Comparison of ENCODE assay signal across 8 cellular contexts in the genomic region with DNA sequence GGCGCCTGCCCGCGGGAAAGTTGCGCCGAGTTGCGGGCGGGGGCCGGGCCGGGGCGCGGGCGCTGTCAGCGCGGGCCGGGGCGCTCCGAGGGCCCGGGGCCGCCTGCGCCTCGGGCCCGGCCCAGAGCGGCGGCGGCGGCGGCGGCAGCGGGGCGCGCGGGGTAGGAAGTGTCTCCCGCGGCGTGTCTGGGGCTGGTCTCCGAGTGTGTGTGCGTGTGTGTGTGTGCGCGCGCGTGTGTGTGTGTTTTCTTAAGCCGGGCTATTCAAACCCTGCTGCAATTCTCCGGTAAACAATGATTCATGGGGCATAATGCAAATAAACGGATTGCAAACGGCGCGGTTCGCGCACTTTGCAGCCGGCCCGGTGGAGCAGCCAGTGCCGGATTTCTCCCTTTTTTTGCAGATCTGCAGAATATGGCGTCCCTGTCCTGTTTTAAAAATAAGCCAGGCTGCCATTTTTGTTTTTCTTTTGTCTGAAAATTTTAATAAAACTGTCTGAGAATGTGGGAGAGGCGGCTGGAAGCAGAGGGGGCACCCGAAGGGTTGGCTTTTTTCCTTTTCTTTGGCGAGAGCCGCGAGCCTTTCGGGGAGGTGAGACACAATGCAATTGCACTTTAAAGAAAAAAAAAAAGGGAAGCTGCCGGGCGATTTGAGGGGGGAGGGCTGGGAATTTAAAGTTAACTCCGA. TPM values are rescaled to one million over a fixed set of nuclear protein-coding genes. Genes with fewer than 3 reads are reported as not detected.
A peak's percentile ranks its signal among the peaks of the same experiment; 100 is the strongest.
DNase-seq lines count a peak whose midpoint lies in the region; ATAC-seq and TF ChIP-seq lines count a peak whose summit lies in the region.

No MANE protein-coding gene starts in this region.

- H3K27me3 ChIP-seq in DND-41 (ENCODE audit: insufficient read depth, low read length, poor library complexity) (no peaks in the 10 kb centered on the region), left lung (no peaks in the 10 kb centered on the region)

- CTCF ChIA-PET in activated CD4-positive, alpha-beta T cell treated with anti-CD3 and anti-CD28 coated beads, Interleukin-2, amount 10 ng/mL, durations not matched to agents 7 days and 5 days (lab: Charles Lee), result interaction anchor here (0.7 to 1.1 kb wide), 2 partner anchors 9 to 723 kb away, joined by 3 to 5 read pairs; no protein-coding TSS in a partner anchor

- H3K9me3 Mint-ChIP-seq in activated CD4-positive, alpha-beta T cell treated with anti-CD3 and anti-CD28 coated beads, Interleukin-2, amount 10 ng/mL, durations not matched to agents 7 days and 5 days, result no peaks in the 10 kb centered on the region

- peak overlapping the region; percentile 100 for H3K27ac Mint-ChIP-seq in activated CD4-positive, alpha-beta T cell treated with anti-CD3 and anti-CD28 coated beads, Interleukin-2, amount 10 ng/mL, durations not matched to agents 7 days and 5 days

- peak overlapping the region; percentile 99 for H3K4me3 Mint-ChIP-seq in activated CD4-positive, alpha-beta T cell treated with anti-CD3 and anti-CD28 coated beads, Interleukin-2, amount 10 ng/mL, durations not matched to agents 7 days and 5 days

- intact Hi-C loops in left lung (cut with DNase I), result no loop called here

- H3K27ac ChIP-seq in DND-41 (ENCODE audit: low read length) (peak overlapping the region; percentile 93), left lung (peak overlapping the region; percentile 83 to 86)

- peak overlapping the region; percentile 95 for H3K4me2 ChIP-seq in DND-41 (ENCODE audit: insufficient read depth, low read length)

- POLR2A ChIA-PET in activated CD4-positive, alpha-beta T cell treated with anti-CD3 and anti-CD28 coated beads, Interleukin-2, amount 10 ng/mL, durations not matched to agents 7 days and 5 days (lab: Charles Lee), result interaction anchor here (0.6 kb wide), 1 partner anchor 330 kb away, joined by 4 read pairs; no protein-coding TSS in a partner anchor

- peaks cover 18% of the 10 kb centered on the region for H3K36me3 ChIP-seq in DND-41 (ENCODE audit: insufficient read depth, low read length)
- no peaks in the 10 kb centered on the region for H3K36me3 ChIP-seq in left lung

- TF ChIP-seq CTCF in DND-41 (IDR thresholded peaks at IDR 0.05; ENCODE audit: borderline replicate concordance, extremely low read depth, low read length, poor library complexity, severe bottlenecking), result no peak
- no peak for TF ChIP-seq CTCF in left lung (IDR thresholded peaks at IDR 0.05)

- peaks cover 27% of the 10 kb centered on the region for H3K4me1 Mint-ChIP-seq in activated CD4-positive, alpha-beta T cell treated with anti-CD3 and anti-CD28 coated beads, Interleukin-2, amount 10 ng/mL, durations not matched to agents 7 days and 5 days

- peak overlapping the region; percentile 79 to 98 for H3K4me3 ChIP-seq in DND-41 (ENCODE audit: low read depth in 1 of 2, low read length in 2 of 2)
- H3K4me3 ChIP-seq in left lung, result peak overlapping the region; percentile 55 to 59

- peak overlapping the region; percentile 79 for H2AFZ ChIP-seq in DND-41 (ENCODE audit: low read depth, low read length)

- peaks cover 38% of the 10 kb centered on the region for H4K20me1 ChIP-seq in DND-41 (ENCODE audit: insufficient read depth, low read length)

- H3K4me1 ChIP-seq in DND-41 (ENCODE audit: insufficient read depth, low read length), result peaks cover 29% of the 10 kb centered on the region
- peaks cover 22 to 28% of the 10 kb centered on the region in 2 donors for H3K4me1 ChIP-seq in left lung

- peaks cover 7% of the 10 kb centered on the region for H3K36me3 Mint-ChIP-seq in activated CD4-positive, alpha-beta T cell treated with anti-CD3 and anti-CD28 coated beads, Interleukin-2, amount 10 ng/mL, durations not matched to agents 7 days and 5 days (ENCODE audit: low read depth)

- H3K9me3 ChIP-seq in DND-41 (ENCODE audit: insufficient read depth, low read length, severe bottlenecking) (no peaks in the 10 kb centered on the region), left lung (no peaks in the 10 kb centered on the region)

- ATAC-seq in DND-41 (ENCODE audit: insufficient read depth, low read depth) (peak; percentile 62), HG02610 (IDR thresholded peaks at IDR 0.05; ENCODE audit: unreplicated experiment) (peak; percentile 36), left lung (peak; percentile 56), HG03457 (IDR thresholded peaks at IDR 0.05; ENCODE audit: unreplicated experiment) (no peak)

- H3K9ac ChIP-seq in DND-41 (ENCODE audit: low read depth, low read length), result peak overlapping the region; percentile 91

- no peaks in the 10 kb centered on the region for H3K27me3 Mint-ChIP-seq in activated CD4-positive, alpha-beta T cell treated with anti-CD3 and anti-CD28 coated beads, Interleukin-2, amount 10 ng/mL, durations not matched to agents 7 days and 5 days

- peak; percentile 61 for DNase-seq in DND-41
- DNase-seq in NCI-H345 treated with DMSO at 0.1 percent for 48 hours (lab: John Stamatoyannopoulos, UW; ENCODE audit: unreplicated experiment), result peak; percentile 74
- peak; percentile 57 for DNase-seq in activated CD4-positive, alpha-beta T cell treated with anti-CD3 and anti-CD28 coated beads, Interleukin-2, amount 10 ng/mL, durations not matched to agents 7 days and 5 days
- peak; percentile 41 for DNase-seq in dedifferentiated amniotic fluid mesenchymal stem cell (ENCODE audit: extremely low spot score)
- DNase-seq in left lung, result peak; percentile 64 to 88
- peak; percentile 64 for DNase-seq in stimulated activated CD4-positive, alpha-beta T cell treated with anti-CD3 and anti-CD28 coated beads, Interleukin-1b, Interleukin-23, amount 100 ng/mL, for 48 hours

- peaks cover 52% of the 10 kb centered on the region for H3K79me2 ChIP-seq in DND-41 (ENCODE audit: insufficient read depth, low read length)

RNA-seq across cellular contexts. Expression of a gene that starts 0.6 kb away (rescaled TPM):
- 10 to 100 TPM; 21.4 to 21.8 TPM for total RNA-seq in activated CD4-positive, alpha-beta T cell treated with anti-CD3 and anti-CD28 coated beads, Interleukin-2, amount 10 ng/mL, durations not matched to agents 7 days and 5 days
- total RNA-seq in left lung, result 10 to 100 TPM; 25.9 to 32.3 TPM
